In genomic region chrX:107683931-107684330, GRCh38 we compare ENCODE assay signal across 14 cellular contexts. TPM values are rescaled to one million over a fixed set of nuclear protein-coding genes. Genes with fewer than 3 reads are reported as not detected.
DNase-seq lines count a peak whose midpoint lies in the region; ATAC-seq and TF ChIP-seq lines count a peak whose summit lies in the region.
"Had no signal": no experiment of that assay in that cellular context is flagged by ENCODE, and none has a peak within 500 bp of the region (broad histone marks: within the 10 kb centered on the region; RNA-seq: fewer than 3 reads in every experiment).

No MANE protein-coding gene starts in this region.

- H3K4me3 Mint-ChIP-seq in activated naive CD8-positive, alpha-beta T cell treated with anti-CD3 and anti-CD28 coated beads for 36 hours = no peak overlapping the region
- no peak overlapping the region for H3K4me3 Mint-ChIP-seq in activated naive CD8-positive, alpha-beta T cell treated with anti-CD3 and anti-CD28 coated beads, Interleukin-2, amount 50 U/mL, for 24 hours
- no peak overlapping the region for H3K4me3 Mint-ChIP-seq in activated CD8-positive, alpha-beta T cell treated with anti-CD3 and anti-CD28 coated beads, Interleukin-2, amount 10 ng/mL, durations not matched to agents 7 days and 5 days
- H3K4me3 Mint-ChIP-seq: activated naive CD4-positive, alpha-beta T cell treated with anti-CD3 and anti-CD28 coated beads, Interleukin-2, amount 50 U/mL, for 24 hours had no signal

- no peaks in the 10 kb centered on the region for H3K36me3 Mint-ChIP-seq in activated naive CD8-positive, alpha-beta T cell treated with anti-CD3 and anti-CD28 coated beads for 36 hours
- H3K36me3 Mint-ChIP-seq in activated naive CD8-positive, alpha-beta T cell treated with anti-CD3 and anti-CD28 coated beads, Interleukin-2, amount 50 U/mL, for 24 hours (ENCODE audit: low read depth) = no peaks in the 10 kb centered on the region
- no peaks in the 10 kb centered on the region for H3K36me3 Mint-ChIP-seq in activated CD8-positive, alpha-beta T cell treated with anti-CD3 and anti-CD28 coated beads, Interleukin-2, amount 10 ng/mL, durations not matched to agents 7 days and 5 days (ENCODE audit: low read depth)
- H3K36me3 Mint-ChIP-seq: activated naive CD4-positive, alpha-beta T cell treated with anti-CD3 and anti-CD28 coated beads, Interleukin-2, amount 50 U/mL, for 24 hours had no signal

- CTCF ChIA-PET in activated CD8-positive, alpha-beta T cell treated with anti-CD3 and anti-CD28 coated beads, Interleukin-2, amount 10 ng/mL, durations not matched to agents 7 days and 5 days (lab: Charles Lee) = interaction anchor here (1.1 kb wide), 1 partner anchor 11 kb away, joined by 4 read pairs; no protein-coding TSS in a partner anchor

- H3K9me3 ChIP-seq in mesenchymal stem cell (ENCODE audit: control insufficient read depth, low read length) (no peaks in the 10 kb centered on the region), upper lobe of left lung (no peaks in the 10 kb centered on the region)

- no peak for DNase-seq in activated naive CD8-positive, alpha-beta T cell treated with anti-CD3 and anti-CD28 coated beads for 36 hours
- DNase-seq in activated naive CD8-positive, alpha-beta T cell treated with anti-CD3 and anti-CD28 coated beads, Interleukin-2, amount 50 U/mL, for 24 hours = no peak
- DNase-seq in activated CD8-positive, alpha-beta T cell treated with anti-CD3 and anti-CD28 coated beads, Interleukin-2, amount 10 ng/mL, durations not matched to agents 7 days and 5 days = no peak
- DNase-seq in mesenchymal stem cell (no peak), upper lobe of left lung (no peak), SIG-M5 treated with dmso at 0.1 percent for 504 hours (lab: John Stamatoyannopoulos, UW; ENCODE audit: unreplicated experiment) (no peak), medulla oblongata (ENCODE audit: extremely low spot score) (no peak)
- DNase-seq: ACHN, kidney glomerular epithelial cell, NCI-H1048, trophoblast cell had no signal

- no peak overlapping the region for H3K9ac ChIP-seq in mesenchymal stem cell (ENCODE audit: low read length)

- H2BK12ac ChIP-seq in mesenchymal stem cell (ENCODE audit: low read length in 2 of 2) = peak overlapping the region in 1 of 2 experiments; percentile 94

- H4K91ac ChIP-seq in mesenchymal stem cell (ENCODE audit: low read length) = no peak overlapping the region

- no peaks in the 10 kb centered on the region for H3K27me3 Mint-ChIP-seq in activated naive CD8-positive, alpha-beta T cell treated with anti-CD3 and anti-CD28 coated beads for 36 hours
- H3K27me3 Mint-ChIP-seq in activated naive CD8-positive, alpha-beta T cell treated with anti-CD3 and anti-CD28 coated beads, Interleukin-2, amount 50 U/mL, for 24 hours = no peaks in the 10 kb centered on the region
- no peaks in the 10 kb centered on the region for H3K27me3 Mint-ChIP-seq in activated CD8-positive, alpha-beta T cell treated with anti-CD3 and anti-CD28 coated beads, Interleukin-2, amount 10 ng/mL, durations not matched to agents 7 days and 5 days (ENCODE audit: low read depth)
- H3K27me3 Mint-ChIP-seq: activated naive CD4-positive, alpha-beta T cell treated with anti-CD3 and anti-CD28 coated beads, Interleukin-2, amount 50 U/mL, for 24 hours had no signal

- H3K18ac ChIP-seq in mesenchymal stem cell (ENCODE audit: low read depth in 1 of 2, low read length in 2 of 2) = peak overlapping the region; percentile 22 to 84

- H2BK15ac ChIP-seq in mesenchymal stem cell (ENCODE audit: low read depth, poor library complexity, severe bottlenecking) = peak overlapping the region; percentile 23

- TF ChIP-seq EP300 in upper lobe of left lung (IDR thresholded peaks at IDR 0.05) = no peak

- H2BK5ac ChIP-seq in mesenchymal stem cell (ENCODE audit: low read depth, low read length, poor library complexity, severe bottlenecking) = no peak overlapping the region

- no peak overlapping the region for H3K4me2 ChIP-seq in mesenchymal stem cell (ENCODE audit: low read length, poor library complexity, severe bottlenecking)

- H4K8ac ChIP-seq in mesenchymal stem cell (ENCODE audit: low read length) = no peak overlapping the region

- H3K79me1 ChIP-seq in mesenchymal stem cell (replicated peaks; ENCODE audit: low read length, poor library complexity, severe bottlenecking) = no peaks in the 10 kb centered on the region

- H3K14ac ChIP-seq in mesenchymal stem cell (ENCODE audit: low read length in 2 of 2) = peak overlapping the region in 1 of 2 experiments; percentile 57

- WGBS in mesenchymal stem cell = 60% methylated on average over 3 of the region's 3 CpGs
- 54 to 60% methylated on average over 3 of the region's 3 CpGs for WGBS in upper lobe of left lung, 2 donors

- H3K4me1 ChIP-seq in mesenchymal stem cell (ENCODE audit: control insufficient read depth, insufficient read depth, low read depth, low read length) = peaks cover 23% of the 10 kb centered on the region
- peaks cover 46 to 53% (median 50%) of the 10 kb centered on the region in 4 donors for H3K4me1 ChIP-seq in upper lobe of left lung

- peak overlapping the region; percentile 37 for H2AK5ac ChIP-seq in mesenchymal stem cell (ENCODE audit: low read length, severe bottlenecking)

- H3K27ac Mint-ChIP-seq in activated naive CD8-positive, alpha-beta T cell treated with anti-CD3 and anti-CD28 coated beads for 36 hours = peak overlapping the region; percentile 68
- H3K27ac Mint-ChIP-seq in activated naive CD8-positive, alpha-beta T cell treated with anti-CD3 and anti-CD28 coated beads, Interleukin-2, amount 50 U/mL, for 24 hours = no peak overlapping the region
- peak overlapping the region; percentile 72 for H3K27ac Mint-ChIP-seq in activated CD8-positive, alpha-beta T cell treated with anti-CD3 and anti-CD28 coated beads, Interleukin-2, amount 10 ng/mL, durations not matched to agents 7 days and 5 days
- H3K27ac Mint-ChIP-seq: activated naive CD4-positive, alpha-beta T cell treated with anti-CD3 and anti-CD28 coated beads, Interleukin-2, amount 50 U/mL, for 24 hours; progenitor cell of endocrine pancreas had no signal

- no peak overlapping the region for H3K4ac ChIP-seq in mesenchymal stem cell (ENCODE audit: low read depth in 1 of 2, low read length in 2 of 2)

- H3K36me3 ChIP-seq in mesenchymal stem cell (ENCODE audit: control insufficient read depth in 1 of 2, insufficient read depth in 2 of 2, low read depth in 1 of 2, low read length in 2 of 2) = no peaks in the 10 kb centered on the region
- no peaks in the 10 kb centered on the region for H3K36me3 ChIP-seq in upper lobe of left lung

- POLR2A ChIA-PET in activated CD8-positive, alpha-beta T cell treated with anti-CD3 and anti-CD28 coated beads, Interleukin-2, amount 10 ng/mL, durations not matched to agents 7 days and 5 days (lab: Charles Lee) = interaction anchor here (1.9 kb wide), 1 partner anchor 33 kb away, joined by 13 read pairs; no protein-coding TSS in a partner anchor

- H3K27me3 ChIP-seq in mesenchymal stem cell (ENCODE audit: control insufficient read depth in 1 of 2, insufficient read depth in 1 of 2, low read length in 2 of 2) = peaks cover 0 to 68% of the 10 kb centered on the region in 2 experiments
- H3K27me3 ChIP-seq in upper lobe of left lung = no peaks in the 10 kb centered on the region

- no peaks in the 10 kb centered on the region for H3K9me3 Mint-ChIP-seq in activated naive CD8-positive, alpha-beta T cell treated with anti-CD3 and anti-CD28 coated beads for 36 hours
- no peaks in the 10 kb centered on the region for H3K9me3 Mint-ChIP-seq in activated naive CD8-positive, alpha-beta T cell treated with anti-CD3 and anti-CD28 coated beads, Interleukin-2, amount 50 U/mL, for 24 hours
- H3K9me3 Mint-ChIP-seq in activated CD8-positive, alpha-beta T cell treated with anti-CD3 and anti-CD28 coated beads, Interleukin-2, amount 10 ng/mL, durations not matched to agents 7 days and 5 days (ENCODE audit: insufficient read depth) = no peaks in the 10 kb centered on the region
- H3K9me3 Mint-ChIP-seq: activated naive CD4-positive, alpha-beta T cell treated with anti-CD3 and anti-CD28 coated beads, Interleukin-2, amount 50 U/mL, for 24 hours had no signal

- H3K27ac ChIP-seq in mesenchymal stem cell (ENCODE audit: low read length, poor library complexity, severe bottlenecking) (no peak overlapping the region), upper lobe of left lung (peak overlapping the region; percentile 71 to 85 (median 76))

- H3K4me1 Mint-ChIP-seq in activated naive CD8-positive, alpha-beta T cell treated with anti-CD3 and anti-CD28 coated beads for 36 hours = peaks cover 33% of the 10 kb centered on the region
- peaks cover 45% of the 10 kb centered on the region for H3K4me1 Mint-ChIP-seq in activated naive CD8-positive, alpha-beta T cell treated with anti-CD3 and anti-CD28 coated beads, Interleukin-2, amount 50 U/mL, for 24 hours
- peaks cover 65% of the 10 kb centered on the region for H3K4me1 Mint-ChIP-seq in activated CD8-positive, alpha-beta T cell treated with anti-CD3 and anti-CD28 coated beads, Interleukin-2, amount 10 ng/mL, durations not matched to agents 7 days and 5 days (ENCODE audit: low read depth)

- H2AFZ ChIP-seq in mesenchymal stem cell (ENCODE audit: low read depth, low read length) = no peak overlapping the region

- no peak for TF ChIP-seq POLR2A in upper lobe of left lung (IDR thresholded peaks at IDR 0.05)

- no peak for TF ChIP-seq CTCF in upper lobe of left lung (IDR thresholded peaks at IDR 0.05)

- no peak for ATAC-seq in activated naive CD8-positive, alpha-beta T cell treated with anti-CD3 and anti-CD28 coated beads, Interleukin-2, amount 50 U/mL, for 24 hours
- no peak for ATAC-seq in activated CD8-positive, alpha-beta T cell treated with anti-CD3 and anti-CD28 coated beads, Interleukin-2, amount 10 ng/mL, durations not matched to agents 7 days and 5 days
- ATAC-seq in upper lobe of left lung (ENCODE audit: low FRiP score in 2 of 2) (no peak), HG02885 (IDR thresholded peaks at IDR 0.05; ENCODE audit: poor library complexity, unreplicated experiment) (no peak)

- H3K4me3 ChIP-seq in mesenchymal stem cell (ENCODE audit: insufficient read depth in 1 of 2, low read depth in 1 of 2, low read length in 2 of 2) (no peak overlapping the region), upper lobe of left lung (no peak overlapping the region)

- peak overlapping the region; percentile 68 for H2BK120ac ChIP-seq in mesenchymal stem cell (ENCODE audit: low read depth, low read length)

- no peak overlapping the region for H3K23ac ChIP-seq in mesenchymal stem cell (ENCODE audit: low read length in 2 of 2)

RNA-seq across cellular contexts. Expression of gene PRPS1, which starts 55.6 kb away (rescaled TPM):
- 100 to 1,000 TPM; 123 to 129 TPM for total RNA-seq in activated naive CD8-positive, alpha-beta T cell treated with anti-CD3 and anti-CD28 coated beads for 36 hours
- total RNA-seq in activated CD8-positive, alpha-beta T cell treated with anti-CD3 and anti-CD28 coated beads, Interleukin-2, amount 10 ng/mL, durations not matched to agents 7 days and 5 days = 10 to 100 TPM; 69.8 to 71.3 TPM
- 31.3 TPM for polyA plus RNA-seq in mesenchymal stem cell (2013, experiment 1 of 2)
- 32.9 TPM for polyA plus RNA-seq in mesenchymal stem cell (2013, experiment 2 of 2)
- 10 to 100 TPM; 10.5 to 32.7 (median 24.6) TPM for total RNA-seq in upper lobe of left lung
